ENCODE assay signal across 27 cellular contexts in the genomic region with DNA sequence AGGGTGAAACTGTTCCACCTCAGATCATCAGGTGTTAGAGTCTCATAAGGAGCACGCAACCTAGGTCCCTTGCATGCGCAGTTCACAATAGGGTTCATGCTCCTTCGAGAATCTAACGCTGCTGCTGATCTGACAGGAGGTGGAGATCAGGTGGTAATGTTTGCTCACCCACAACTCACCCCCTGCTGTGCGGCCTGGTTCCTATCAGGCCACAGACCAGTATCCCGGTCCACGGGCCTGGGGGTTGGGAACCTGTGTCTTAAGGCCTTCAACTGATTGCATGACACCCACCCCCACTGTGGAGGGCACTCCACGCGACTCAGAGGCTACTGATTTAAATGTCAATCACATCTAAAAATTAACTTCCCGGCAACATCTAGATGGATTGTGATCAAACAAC.
"Had no signal": no experiment of that assay in that cellular context is flagged by ENCODE, and none has a peak within 500 bp of the region (broad histone marks: within the 10 kb centered on the region; RNA-seq: fewer than 3 reads in every experiment).

No MANE protein-coding gene starts in this region.

- H3K4me1 ChIP-seq: adrenal gland, foreskin keratinocyte, heart right ventricle, prostate gland, stomach, thyroid gland, upper lobe of right lung had no signal

- H3K9me3 ChIP-seq: adrenal gland, esophagus muscularis mucosa, heart right ventricle, mucosa of descending colon, ovary, prostate gland, sigmoid colon, stomach, thyroid gland, upper lobe of right lung had no signal

- ATAC-seq: activated CD4-positive, CD25-positive, alpha-beta regulatory T cell treated with anti-CD3 and anti-CD28 coated beads, Interleukin-2, amount 50 U/mL, for 24 hours; foreskin keratinocyte; heart right ventricle; left lobe of liver; mucosa of descending colon; stimulated activated naive B cell treated with anti-CD40 and anti-IgM and Interleukin-4, amounts not matched to agents 10 μg/mL and 1 μg/mL and 100 μg/mL, for 72 hours; upper lobe of right lung had no signal

- FAIRE-seq: small intestine had no signal

- H3K27ac ChIP-seq: adrenal gland, brain microvascular endothelial cell, esophagus muscularis mucosa, foreskin keratinocyte, heart right ventricle, ovary, prostate gland, sigmoid colon, stomach, thyroid gland, upper lobe of right lung, VCaP had no signal

- DNase-seq: activated CD4-positive, alpha-beta T cell treated with anti-CD3 and anti-CD28 coated beads for 48 hours; activated CD4-positive, alpha-beta T cell treated with anti-CD3 and anti-CD28 coated beads, Interleukin-2, amount 50 U/mL, for 48 hours; activated CD8-positive, alpha-beta memory T cell treated with anti-CD3 and anti-CD28 coated beads for 24 hours; activated effector memory CD4-positive, alpha-beta T cell treated with Interleukin-2 at 50 U/mL for 16 hours; activated naive CD4-positive, alpha-beta T cell treated with Interleukin-2 at 50 U/mL for 16 hours; adrenal gland; brain microvascular endothelial cell; caudate nucleus; foreskin keratinocyte; heart right ventricle; kidney glomerular epithelial cell; mucosa of descending colon; nephron progenitor cell; sigmoid colon; small intestine; stimulated activated CD4-positive, alpha-beta T cell treated with anti-CD3 and anti-CD28 coated beads, Interleukin-2, amount 100 ng/mL, for 24 hours; stimulated activated naive B cell treated with anti-CD40 and anti-IgM and Interleukin-4, amounts not matched to agents 10 μg/mL and 1 μg/mL and 100 μg/mL, for 72 hours; stomach; thyroid gland; upper lobe of right lung had no signal

- H3K27me3 ChIP-seq: adrenal gland, esophagus muscularis mucosa, ovary, sigmoid colon, thyroid gland, upper lobe of right lung had no signal

- H3K4me3 ChIP-seq: adrenal gland, esophagus muscularis mucosa, heart right ventricle, lung, mucosa of descending colon, ovary, prostate gland, sigmoid colon, stomach, thyroid gland, upper lobe of right lung had no signal

- H3K36me3 ChIP-seq: adrenal gland, brain microvascular endothelial cell, esophagus muscularis mucosa, heart right ventricle, ovary, prostate gland, sigmoid colon, stomach, thyroid gland, upper lobe of right lung had no signal
